Comparison of ENCODE assay signal across 11 cellular contexts in genomic region chrX:18676470-18676869, GRCh38. TPM values are rescaled to one million over a fixed set of nuclear protein-coding genes. Genes with fewer than 3 reads are reported as not detected.
DNase-seq lines count a peak whose midpoint lies in the region; ATAC-seq lines count a peak whose summit lies in the region.
"Had no signal": no experiment of that assay in that cellular context is flagged by ENCODE, and none has a peak within 500 bp of the region (broad histone marks: within the 10 kb centered on the region; RNA-seq: fewer than 3 reads in every experiment).

No MANE protein-coding gene starts in this region.

- H3K27ac Mint-ChIP-seq in natural killer cell treated with Interleukin-12 subunit alpha and Interleukin-12 subunit beta and Interleukin-15 and Interleukin-18, amount 100 ng/mL, for 72 hours: no peak overlapping the region

- H3K4me1 Mint-ChIP-seq in natural killer cell treated with Interleukin-12 subunit alpha and Interleukin-12 subunit beta and Interleukin-15 and Interleukin-18, amount 100 ng/mL, for 72 hours (ENCODE audit: low read depth in 2 of 2): peaks cover 6 to 11% of the 10 kb centered on the region in 2 donors

- H3K27me3 Mint-ChIP-seq in natural killer cell treated with Interleukin-12 subunit alpha and Interleukin-12 subunit beta and Interleukin-15 and Interleukin-18, amount 100 ng/mL, for 72 hours: peaks cover 0 to 4% of the 10 kb centered on the region in 2 donors
- H3K27me3 Mint-ChIP-seq: activated CD4-positive, alpha-beta T cell treated with anti-CD3 and anti-CD28 coated beads for 36 hours had no signal

- no peaks in the 10 kb centered on the region for H3K36me3 Mint-ChIP-seq in natural killer cell treated with Interleukin-12 subunit alpha and Interleukin-12 subunit beta and Interleukin-15 and Interleukin-18, amount 100 ng/mL, for 72 hours

- DNase-seq in DMS53 (lab: John Stamatoyannopoulos, UW): peak; percentile 85
- DNase-seq in NCI-H2227 treated with DMSO at 0.1 percent for 48 hours (lab: John Stamatoyannopoulos, UW): peak; percentile 19
- peak; percentile 30 for DNase-seq in cerebellar cortex (ENCODE audit: low spot score)
- DNase-seq in natural killer cell treated with Interleukin-12 subunit alpha and Interleukin-12 subunit beta and Interleukin-15 and Interleukin-18, amount 100 ng/mL, for 72 hours (ENCODE audit: low spot score): no peak
- DNase-seq in COR-L47 (lab: John Stamatoyannopoulos, UW): no peak
- DNase-seq in activated T-cell treated with anti-CD3 and anti-CD28 coated beads for 4 hours: no peak
- DNase-seq in inferior parietal cortex (ENCODE audit: extremely low spot score): no peak
- DNase-seq: activated CD4-positive, alpha-beta T cell treated with anti-CD3 and anti-CD28 coated beads for 36 hours; GDM1; Peyer's patch had no signal

- peak overlapping the region; percentile 10 for H3K4me3 Mint-ChIP-seq in natural killer cell treated with Interleukin-12 subunit alpha and Interleukin-12 subunit beta and Interleukin-15 and Interleukin-18, amount 100 ng/mL, for 72 hours

- no peak for ATAC-seq in natural killer cell treated with Interleukin-12 subunit alpha and Interleukin-12 subunit beta and Interleukin-15 and Interleukin-18, amount 100 ng/mL, for 72 hours
- no peak for ATAC-seq in HG03039 (IDR thresholded peaks at IDR 0.05; ENCODE audit: unreplicated experiment)
- ATAC-seq: activated CD4-positive, alpha-beta T cell treated with anti-CD3 and anti-CD28 coated beads for 36 hours had no signal

- H3K9me3 Mint-ChIP-seq in natural killer cell treated with Interleukin-12 subunit alpha and Interleukin-12 subunit beta and Interleukin-15 and Interleukin-18, amount 100 ng/mL, for 72 hours: no peaks in the 10 kb centered on the region

RNA-seq across cellular contexts. Expression of gene RS1, which starts 4.6 kb away (rescaled TPM):
- not detected for total RNA-seq in natural killer cell treated with Interleukin-12 subunit alpha and Interleukin-12 subunit beta and Interleukin-15 and Interleukin-18, amount 100 ng/mL, for 72 hours
- total RNA-seq: activated CD4-positive, alpha-beta T cell treated with anti-CD3 and anti-CD28 coated beads for 36 hours; Peyer's patch had no signal

RNA-seq across cellular contexts. Expression of gene PPEF1, which starts 31.0 kb away (rescaled TPM):
- total RNA-seq in natural killer cell treated with Interleukin-12 subunit alpha and Interleukin-12 subunit beta and Interleukin-15 and Interleukin-18, amount 100 ng/mL, for 72 hours: not detected
- total RNA-seq: Peyer's patch had no signal

Comparison
In these comparisons a context has a peak if more than half of its experiments do, and no peak if none do; other contexts are left out.
1. DNase-seq: peak in DMS53 (single experiment), NCI-H2227 treated with DMSO at 0.1 percent for 48 hours (single experiment) and cerebellar cortex (single experiment); none in natural killer cell treated with Interleukin-12 subunit alpha and Interleukin-12 subunit beta and Interleukin-15 and Interleukin-18, amount 100 ng/mL, for 72 hours (single experiment), COR-L47 (single experiment), activated T-cell treated with anti-CD3 and anti-CD28 coated beads for 4 hours (single experiment) and inferior parietal cortex (single experiment).